Comparison of ENCODE assay signal across 8 cellular contexts in genomic region chr21:42614811-42615342, GRCh38. TPM values are rescaled to one million over a fixed set of nuclear protein-coding genes. Genes with fewer than 3 reads are reported as not detected.
DNase-seq lines count a peak whose midpoint lies in the region; ATAC-seq and TF ChIP-seq lines count a peak whose summit lies in the region.

No MANE protein-coding gene starts in this region.

- peak; percentile 57 for DNase-seq in KBM-7
- peak; percentile 67 for DNase-seq in activated CD4-positive, alpha-beta T cell treated with anti-CD3 and anti-CD28 coated beads, Interleukin-2, amount 10 ng/mL, durations not matched to agents 7 days and 5 days
- DNase-seq in esophagus squamous epithelium (lab: John Stamatoyannopoulos, UW): no peak
- peak; percentile 27 to 55 for DNase-seq in stimulated activated CD4-positive, alpha-beta T cell treated with anti-CD3 and anti-CD28 coated beads, Interleukin-4, amount 100 ng/mL, for 4 hours
- DNase-seq in posterior cingulate gyrus: no peak
- no peak for DNase-seq in dorsolateral prefrontal cortex
- DNase-seq in psoas muscle: no peak

- no peak overlapping the region for H3K9ac ChIP-seq in BLaER1 treated with 17β-estradiol and CSF1 and Interleukin-3, amounts not matched to agents 10 nM and 100 nM

- TF ChIP-seq POLR2A in esophagus squamous epithelium (IDR thresholded peaks at IDR 0.05): no peak

- H3K4me3 ChIP-seq in BLaER1 treated with 17β-estradiol and CSF1 and Interleukin-3, amounts not matched to agents 10 nM and 100 nM: no peak overlapping the region
- H3K4me3 ChIP-seq in esophagus squamous epithelium (peak overlapping the region in 3 of 4 donors; percentile 23 to 50 (median 29)), dorsolateral prefrontal cortex (no peak overlapping the region), psoas muscle (no peak overlapping the region)

- H3K27ac ChIP-seq in BLaER1 treated with 17β-estradiol and CSF1 and Interleukin-3, amounts not matched to agents 10 nM and 100 nM: no peak overlapping the region
- H3K27ac ChIP-seq in esophagus squamous epithelium (peak overlapping the region; percentile 70 to 84 (median 78)), dorsolateral prefrontal cortex (no peak overlapping the region), psoas muscle (no peak overlapping the region)

- peaks cover 29 to 39% (median 35%) of the 10 kb centered on the region in 11 experiments for H3K9me3 ChIP-seq in BLaER1 treated with 17β-estradiol and CSF1 and Interleukin-3, amounts not matched to agents 10 nM and 100 nM (replicated peaks in 1 of 11)
- H3K9me3 ChIP-seq in esophagus squamous epithelium (peaks cover 0 to 10% (median 0%) of the 10 kb centered on the region in 3 donors), psoas muscle (peaks cover 8% of the 10 kb centered on the region)

- intact Hi-C loops in esophagus squamous epithelium (cut with DNase I): no loop called here
- intact Hi-C loops in posterior cingulate gyrus (cut with DNase I): no loop called here
- intact Hi-C loops in dorsolateral prefrontal cortex (cut with DNase I): no loop called here
- intact Hi-C loops in psoas muscle (cut with DNase I): no loop called here

- no peak for ATAC-seq in psoas muscle

- in situ Hi-C loops in KBM-7 (cut with MboI; ENCODE audit: low pct_unique_long_range_greater_than_20kb, low sequenced_read_pairs): no loop called here

- H3K4me1 Mint-ChIP-seq in activated CD4-positive, alpha-beta T cell treated with anti-CD3 and anti-CD28 coated beads, Interleukin-2, amount 10 ng/mL, durations not matched to agents 7 days and 5 days: peaks cover 6% of the 10 kb centered on the region

- TF ChIP-seq CTCF in esophagus squamous epithelium (IDR thresholded peaks at IDR 0.05) (peak in 1 of 6 experiments; percentile 5), dorsolateral prefrontal cortex (IDR thresholded peaks at IDR 0.05 in 54 of 56, conservative IDR thresholded peaks at IDR 0.05 in 2 of 56; ENCODE audit: low read depth in 1 of 56, partially characterized antibody in 56 of 56) (no peak), psoas muscle (IDR thresholded peaks at IDR 0.05) (no peak)

- CTCF ChIA-PET in activated CD4-positive, alpha-beta T cell treated with anti-CD3 and anti-CD28 coated beads, Interleukin-2, amount 10 ng/mL, durations not matched to agents 7 days and 5 days (lab: Charles Lee): interaction anchor here (0.6 to 1.0 kb wide), 3 partner anchors 17 to 231 kb away, joined by 3 to 4 read pairs (median 3); no protein-coding TSS in a partner anchor

- H3K36me3 ChIP-seq in BLaER1 treated with 17β-estradiol and CSF1 and Interleukin-3, amounts not matched to agents 10 nM and 100 nM: no peaks in the 10 kb centered on the region
- no peaks in the 10 kb centered on the region for H3K36me3 ChIP-seq in esophagus squamous epithelium
- no peaks in the 10 kb centered on the region for H3K36me3 ChIP-seq in psoas muscle (ENCODE audit: insufficient read depth in 1 of 2, low read depth in 1 of 2)

- peaks cover 5 to 17% (median 12%) of the 10 kb centered on the region in 10 experiments for H3K4me1 ChIP-seq in BLaER1 treated with 17β-estradiol and CSF1 and Interleukin-3, amounts not matched to agents 10 nM and 100 nM
- peaks cover 0 to 32% (median 9%) of the 10 kb centered on the region in 3 donors for H3K4me1 ChIP-seq in esophagus squamous epithelium
- H3K4me1 ChIP-seq in psoas muscle: no peaks in the 10 kb centered on the region

- H3K4me3 Mint-ChIP-seq in activated CD4-positive, alpha-beta T cell treated with anti-CD3 and anti-CD28 coated beads, Interleukin-2, amount 10 ng/mL, durations not matched to agents 7 days and 5 days: no peak overlapping the region

- peak overlapping the region; percentile 44 to 81 (median 72); a peak in 20 of 22 replicates for H3K4me2 ChIP-seq in BLaER1 treated with 17β-estradiol and CSF1 and Interleukin-3, amounts not matched to agents 10 nM and 100 nM

- peaks cover 55 to 81% (median 74%) of the 10 kb centered on the region in 11 experiments for H3K27me3 ChIP-seq in BLaER1 treated with 17β-estradiol and CSF1 and Interleukin-3, amounts not matched to agents 10 nM and 100 nM
- H3K27me3 ChIP-seq in esophagus squamous epithelium (peaks cover 0 to 35% (median 0%) of the 10 kb centered on the region in 4 donors), dorsolateral prefrontal cortex (peaks cover 0 to 37% (median 14%) of the 10 kb centered on the region in 45 donors), psoas muscle (ENCODE audit: insufficient read depth in 3 of 3, low read length in 2 of 3) (peaks cover 0 to 39% (median 13%) of the 10 kb centered on the region in 3 donors)

- peaks cover 16% of the 10 kb centered on the region for H3K27me3 Mint-ChIP-seq in activated CD4-positive, alpha-beta T cell treated with anti-CD3 and anti-CD28 coated beads, Interleukin-2, amount 10 ng/mL, durations not matched to agents 7 days and 5 days

- H4K20me1 ChIP-seq in BLaER1 treated with 17β-estradiol and CSF1 and Interleukin-3, amounts not matched to agents 10 nM and 100 nM: peaks cover 0 to 9% (median 4%) of the 10 kb centered on the region in 11 experiments; a peak in 10 of 22 replicates

- no peak overlapping the region for H3K27ac Mint-ChIP-seq in activated CD4-positive, alpha-beta T cell treated with anti-CD3 and anti-CD28 coated beads, Interleukin-2, amount 10 ng/mL, durations not matched to agents 7 days and 5 days

- WGBS in esophagus squamous epithelium, 2 donors: 15 to 16% methylated on average over 10 to 12 of the region's 14 CpGs
- 23 to 30% (median 25%) methylated on average over 13 to 14 of the region's 14 CpGs for WGBS in psoas muscle, 3 donors

- peaks cover 9% of the 10 kb centered on the region for H3K9me3 Mint-ChIP-seq in activated CD4-positive, alpha-beta T cell treated with anti-CD3 and anti-CD28 coated beads, Interleukin-2, amount 10 ng/mL, durations not matched to agents 7 days and 5 days

- POLR2A ChIA-PET in activated CD4-positive, alpha-beta T cell treated with anti-CD3 and anti-CD28 coated beads, Interleukin-2, amount 10 ng/mL, durations not matched to agents 7 days and 5 days (lab: Charles Lee): interaction anchor here (0.6 kb wide), 1 partner anchor 375 kb away, joined by 3 read pairs; no protein-coding TSS in a partner anchor

- peaks cover 3% of the 10 kb centered on the region for H3K36me3 Mint-ChIP-seq in activated CD4-positive, alpha-beta T cell treated with anti-CD3 and anti-CD28 coated beads, Interleukin-2, amount 10 ng/mL, durations not matched to agents 7 days and 5 days (ENCODE audit: low read depth)

RNA-seq across cellular contexts. Expression of gene PDE9A, which starts 38.5 kb away (rescaled TPM):
- total RNA-seq in activated CD4-positive, alpha-beta T cell treated with anti-CD3 and anti-CD28 coated beads, Interleukin-2, amount 10 ng/mL, durations not matched to agents 7 days and 5 days: 1 to 10 TPM; 4.7 to 6.1 TPM
- 1 to 10 TPM in 3 of 4 donors, under 1 TPM in 1; 0.61 to 2.9 (median 1.8) TPM for total RNA-seq in esophagus squamous epithelium
- 10 to 100 TPM in 87 of 120 experiments, 1 to 10 TPM in 33; 6.2 to 23.8 (median 12.1) TPM for total RNA-seq in dorsolateral prefrontal cortex
- total RNA-seq in psoas muscle: 1 to 10 TPM; 1.4 to 4.3 (median 1.8) TPM
- polyA plus RNA-seq in psoas muscle: 1 to 10 TPM; 1.2 to 1.8 (median 1.8) TPM

Comparison
In these comparisons a context has a peak if more than half of its experiments do, and no peak if none do; other contexts are left out.
1. H3K27ac ChIP-seq: peak in esophagus squamous epithelium (4 of 4); none in BLaER1 treated with 17β-estradiol and CSF1 and Interleukin-3, amounts not matched to agents 10 nM and 100 nM (0 of 11), dorsolateral prefrontal cortex (0 of 59) and psoas muscle (single experiment).
2. H3K4me3 ChIP-seq: peak in esophagus squamous epithelium (3 of 4); none in BLaER1 treated with 17β-estradiol and CSF1 and Interleukin-3, amounts not matched to agents 10 nM and 100 nM (0 of 10), dorsolateral prefrontal cortex (0 of 59) and psoas muscle (single experiment).
3. DNase-seq: peak in KBM-7 (single experiment), activated CD4-positive, alpha-beta T cell treated with anti-CD3 and anti-CD28 coated beads, Interleukin-2, amount 10 ng/mL, durations not matched to agents 7 days and 5 days (single experiment) and stimulated activated CD4-positive, alpha-beta T cell treated with anti-CD3 and anti-CD28 coated beads, Interleukin-4, amount 100 ng/mL, for 4 hours (2 of 2); none in esophagus squamous epithelium (single experiment), posterior cingulate gyrus (0 of 10), dorsolateral prefrontal cortex (0 of 10) and psoas muscle (0 of 2).